Comparison of ENCODE assay signal across 20 cellular contexts in genomic region chr1:59520194-59520593, GRCh38.
DNase-seq lines count a peak whose midpoint lies in the region; ATAC-seq and TF ChIP-seq lines count a peak whose summit lies in the region.
"Had no signal": no experiment of that assay in that cellular context is flagged by ENCODE, and none has a peak within 500 bp of the region (broad histone marks: within the 10 kb centered on the region; RNA-seq: fewer than 3 reads in every experiment).

No MANE protein-coding gene starts in this region.

- no peak overlapping the region for H3K4me3 ChIP-seq in astrocyte of the spinal cord (ENCODE audit: low read depth, low read length)
- H3K4me3 ChIP-seq in SJCRH30 = no peak overlapping the region

- no peak overlapping the region for H3K27ac ChIP-seq in SJCRH30
- H3K27ac ChIP-seq: parathyroid adenoma had no signal

- no peak overlapping the region for H3K27ac Mint-ChIP-seq in activated naive CD4-positive, alpha-beta T cell treated with anti-CD3 and anti-CD28 coated beads for 36 hours
- H3K27ac Mint-ChIP-seq: activated T-helper 17 cell treated with anti-CD3 and anti-CD28 coated beads, Interleukin-2, amount 50 U/mL, for 72 hours; H9; WTC11 had no signal

- CTCF ChIA-PET in activated naive CD4-positive, alpha-beta T cell treated with anti-CD3 and anti-CD28 coated beads for 36 hours (lab: Charles Lee) = no interaction called here

- ATAC-seq in GM19328 (IDR thresholded peaks at IDR 0.05; ENCODE audit: unreplicated experiment) = no peak
- ATAC-seq: activated T-helper 17 cell treated with anti-CD3 and anti-CD28 coated beads, Interleukin-2, amount 50 U/mL, for 72 hours; WTC11 had no signal

- H3K4me3 Mint-ChIP-seq in activated naive CD4-positive, alpha-beta T cell treated with anti-CD3 and anti-CD28 coated beads for 36 hours = no peak overlapping the region
- H3K4me3 Mint-ChIP-seq: activated T-helper 17 cell treated with anti-CD3 and anti-CD28 coated beads, Interleukin-2, amount 50 U/mL, for 72 hours; H9; WTC11 had no signal

- no peaks in the 10 kb centered on the region for H3K27me3 ChIP-seq in SJCRH30

- no peaks in the 10 kb centered on the region for H3K9me3 Mint-ChIP-seq in activated naive CD4-positive, alpha-beta T cell treated with anti-CD3 and anti-CD28 coated beads for 36 hours
- H3K9me3 Mint-ChIP-seq: activated T-helper 17 cell treated with anti-CD3 and anti-CD28 coated beads, Interleukin-2, amount 50 U/mL, for 72 hours; H9; WTC11 had no signal

- H3K4me1 Mint-ChIP-seq in activated naive CD4-positive, alpha-beta T cell treated with anti-CD3 and anti-CD28 coated beads for 36 hours (ENCODE audit: low read depth) = no peaks in the 10 kb centered on the region
- H3K4me1 Mint-ChIP-seq: activated T-helper 17 cell treated with anti-CD3 and anti-CD28 coated beads, Interleukin-2, amount 50 U/mL, for 72 hours had no signal

- in situ Hi-C loops in astrocyte of the spinal cord (cut with HindIII; ENCODE audit: low sequenced_read_pairs) = no loop called here

- H3K27me3 Mint-ChIP-seq in activated naive CD4-positive, alpha-beta T cell treated with anti-CD3 and anti-CD28 coated beads for 36 hours (ENCODE audit: low read depth) = no peaks in the 10 kb centered on the region
- H3K27me3 Mint-ChIP-seq: activated T-helper 17 cell treated with anti-CD3 and anti-CD28 coated beads, Interleukin-2, amount 50 U/mL, for 72 hours had no signal

- TF ChIP-seq CTCF in astrocyte of the spinal cord (IDR thresholded peaks at IDR 0.05; ENCODE audit: low read depth, low read length) = no peak

- H3K4me1 ChIP-seq in SJCRH30 = peaks cover 6% of the 10 kb centered on the region; the same call in 1 of the 2 replicates
- H3K4me1 ChIP-seq: parathyroid adenoma had no signal

- H3K36me3 ChIP-seq in SJCRH30 = no peaks in the 10 kb centered on the region

- H3K36me3 Mint-ChIP-seq in activated naive CD4-positive, alpha-beta T cell treated with anti-CD3 and anti-CD28 coated beads for 36 hours (ENCODE audit: low read depth) = no peaks in the 10 kb centered on the region

- DNase-seq in GM03348 (ENCODE audit: low spot score) (peak; percentile 41), astrocyte of the spinal cord (ENCODE audit: low read depth, low spot score) (peak; percentile 47), iris pigment epithelial cell (ENCODE audit: low read depth) (peak; percentile 62), smooth muscle cell of the brain vasculature (ENCODE audit: low read depth, low spot score) (peak; percentile 35), SJCRH30 (no peak), midbrain (lab: John Stamatoyannopoulos, UW) (no peak)
- no peak for DNase-seq in activated naive CD4-positive, alpha-beta T cell treated with anti-CD3 and anti-CD28 coated beads for 36 hours
- DNase-seq: amniotic stem cell; Calu3; cortex of kidney; H9; hypothalamus; KG1; left cardiac atrium; NCI-H1105; stimulated activated naive CD4-positive, alpha-beta T cell treated with Interleukin-2 at 50 U/mL for 16 hours had no signal

- H3K9me3 ChIP-seq in SJCRH30 (replicated peaks) = no peaks in the 10 kb centered on the region

- intact Hi-C loops in activated naive CD4-positive, alpha-beta T cell treated with anti-CD3 and anti-CD28 coated beads for 36 hours (cut with micrococcal nuclease) = no loop called here

Comparison
In these comparisons a context has a peak if more than half of its experiments do, and no peak if none do; other contexts are left out.
1. DNase-seq: peak in GM03348 (single experiment), astrocyte of the spinal cord (single experiment), iris pigment epithelial cell (single experiment) and smooth muscle cell of the brain vasculature (single experiment); none in activated naive CD4-positive, alpha-beta T cell treated with anti-CD3 and anti-CD28 coated beads for 36 hours (single experiment), SJCRH30 (0 of 2) and midbrain (single experiment).